Comparison of ENCODE assay signal across 27 cellular contexts in genomic region chr20:8735674-8736073, GRCh38.
"Had no signal": no experiment of that assay in that cellular context is flagged by ENCODE, and none has a peak within 500 bp of the region (broad histone marks: within the 10 kb centered on the region; RNA-seq: fewer than 3 reads in every experiment).

No MANE protein-coding gene starts in this region.

- H3K4me2 ChIP-seq: neural progenitor cell had no signal

- H3K4me1 ChIP-seq: colonic mucosa, foreskin keratinocyte, gastroesophageal sphincter, heart right ventricle, left lung, neural progenitor cell, right lobe of liver, testis, tibial artery had no signal

- H3K27ac ChIP-seq: colonic mucosa, epithelial cell of prostate, foreskin keratinocyte, gastroesophageal sphincter, heart right ventricle, left lung, neural progenitor cell, right lobe of liver, testis, tibial artery had no signal

- H3K9me3 ChIP-seq: colonic mucosa, gastroesophageal sphincter, heart right ventricle, left lung, right lobe of liver, testis, tibial artery had no signal

- H3K36me3 ChIP-seq: colonic mucosa, left lung, neural progenitor cell, right lobe of liver, tibial artery had no signal

- H3K4me3 ChIP-seq: colonic mucosa, gastroesophageal sphincter, heart right ventricle, left lung, neural progenitor cell, right lobe of liver, testis, tibial artery had no signal

- DNase-seq: colonic mucosa; effector memory CD8-positive, alpha-beta T cell; foreskin keratinocyte; glutamatergic neuron; heart right ventricle; hippocampal formation; left cardiac atrium; left lung; mammary epithelial cell; mesendoderm; midbrain; naive thymus-derived CD4-positive, alpha-beta T cell; right lobe of liver; small intestine; stimulated activated CD4-positive, alpha-beta T cell treated with anti-CD3 and anti-CD28 coated beads, Interleukin-15, amount 100 ng/mL, for 24 hours; stimulated activated CD4-positive, alpha-beta T cell treated with anti-CD3 and anti-CD28 coated beads, Interleukin-2, amount 100 ng/mL, for 48 hours; stimulated activated CD8-positive, alpha-beta memory T cell treated with anti-CD3 and anti-CD28 coated beads, Interleukin-4, amount 100 ng/mL, for 48 hours; stimulated activated naive CD8-positive, alpha-beta T cell treated with anti-CD3 and anti-CD28 coated beads, Interleukin-15, Interleukin-2, amounts not matched to agents 100 U/mL and 50 U/mL, for 24 hours; substantia nigra; testis; tibial artery had no signal

- ATAC-seq: effector memory CD8-positive, alpha-beta T cell; esophagus mucosa; foreskin keratinocyte; gastroesophageal sphincter; heart right ventricle; left cardiac atrium; left lung; naive thymus-derived CD4-positive, alpha-beta T cell; right lobe of liver; stimulated activated naive CD8-positive, alpha-beta T cell treated with anti-CD3 and anti-CD28 coated beads, Interleukin-15, Interleukin-2, amounts not matched to agents 100 U/mL and 50 U/mL, for 24 hours had no signal

- FAIRE-seq: endometrium, islet of Langerhans, small intestine had no signal

- H3K27me3 ChIP-seq: colonic mucosa, foreskin keratinocyte, gastroesophageal sphincter, heart right ventricle, left lung, neural progenitor cell, right lobe of liver, testis, tibial artery had no signal
